Comparison of ENCODE assay signal across 19 cellular contexts in genomic region chr3:111509308-111509707, GRCh38. TPM values are rescaled to one million over a fixed set of nuclear protein-coding genes. Genes with fewer than 3 reads are reported as not detected.
A peak's percentile ranks its signal among the peaks of the same experiment; 100 is the strongest.
DNase-seq lines count a peak whose midpoint lies in the region; ATAC-seq and TF ChIP-seq lines count a peak whose summit lies in the region.
"Had no signal": no experiment of that assay in that cellular context is flagged by ENCODE, and none has a peak within 500 bp of the region (broad histone marks: within the 10 kb centered on the region; RNA-seq: fewer than 3 reads in every experiment).

No MANE protein-coding gene starts in this region.

- H3K27ac Mint-ChIP-seq in T-helper 2 cell treated with Interferon-gamma antibody and Interleukin-4, amounts not matched to agents 5 μg/mL and 100 μg/mL, for 36 hours, result no peak overlapping the region
- H3K27ac Mint-ChIP-seq: CD4-positive, alpha-beta T cell had no signal

- 86% methylated on average over 4 of the region's 4 CpGs for WGBS in mammary epithelial cell (ENCODE audit: low coverage, missing lambda C conversion rate)
- whole genome bisulfite sequencing in trophoblast cell (ENCODE audit: extremely low coverage, insufficient coverage, insufficient read length), result no CpG with 5 or more reads among the region's 4 CpGs

- CTCF ChIA-PET in mammary epithelial cell (lab: Charles Lee; ENCODE audit: low non-redundant PET), result no interaction called here

- no peak overlapping the region for H3K18ac ChIP-seq in trophoblast cell (ENCODE audit: low read length)

- no peak overlapping the region for H3K27ac ChIP-seq in mammary epithelial cell (ENCODE audit: insufficient read depth, low read depth, low read length)
- no peak overlapping the region for H3K27ac ChIP-seq in trophoblast cell (ENCODE audit: low read depth, low read length)

- H3K4me1 ChIP-seq in mammary epithelial cell (ENCODE audit: insufficient read depth, low read length), result no peaks in the 10 kb centered on the region
- no peaks in the 10 kb centered on the region for H3K4me1 ChIP-seq in trophoblast cell (ENCODE audit: control insufficient read depth in 1 of 2, insufficient read depth in 2 of 2, low read length in 2 of 2)

- in situ Hi-C loops in mammary epithelial cell (cut with MboI; ENCODE audit: low sequenced_read_pairs in 2 of 2), result no loop called here

- H2AFZ ChIP-seq in mammary epithelial cell (ENCODE audit: low read depth, low read length) (no peak overlapping the region), trophoblast cell (ENCODE audit: insufficient read depth, low read length, poor library complexity) (no peak overlapping the region)

- H3K9ac ChIP-seq in mammary epithelial cell (ENCODE audit: insufficient read depth, low read length), result no peak overlapping the region
- no peak overlapping the region for H3K9ac ChIP-seq in trophoblast cell (ENCODE audit: low read length)

- H3K27me3 Mint-ChIP-seq in T-helper 2 cell treated with Interferon-gamma antibody and Interleukin-4, amounts not matched to agents 5 μg/mL and 100 μg/mL, for 36 hours (ENCODE audit: low read depth), result no peaks in the 10 kb centered on the region
- H3K27me3 Mint-ChIP-seq: CD4-positive, alpha-beta T cell had no signal

- no peak overlapping the region for H2BK12ac ChIP-seq in trophoblast cell (ENCODE audit: low read length)

- H4K8ac ChIP-seq in trophoblast cell (ENCODE audit: low read depth, low read length), result peak overlapping the region; percentile 16

- H3K9me3 ChIP-seq in mammary epithelial cell (replicated peaks; ENCODE audit: insufficient read depth, low read length), result no peaks in the 10 kb centered on the region
- no peaks in the 10 kb centered on the region for H3K9me3 ChIP-seq in trophoblast cell (ENCODE audit: insufficient read depth, low read depth, low read length)

- intact Hi-C loops in mammary epithelial cell (cut with micrococcal nuclease), result no loop called here

- peaks cover 1% of the 10 kb centered on the region for H3K4me1 Mint-ChIP-seq in T-helper 2 cell treated with Interferon-gamma antibody and Interleukin-4, amounts not matched to agents 5 μg/mL and 100 μg/mL, for 36 hours (ENCODE audit: low read depth)

- H3K14ac ChIP-seq in trophoblast cell (ENCODE audit: low read length), result no peak overlapping the region

- no peaks in the 10 kb centered on the region for H4K20me1 ChIP-seq in mammary epithelial cell (ENCODE audit: insufficient read depth, low read length)

- no peak overlapping the region for H4K12ac ChIP-seq in trophoblast cell (ENCODE audit: low read depth, low read length)

- H3K4me3 ChIP-seq in mammary epithelial cell (replicated peaks in 1 of 3; ENCODE audit: insufficient read depth in 1 of 3, low read depth in 2 of 3, low read length in 3 of 3) (no peak overlapping the region), trophoblast cell (ENCODE audit: low read depth, low read length) (no peak overlapping the region)

- H2BK5ac ChIP-seq in trophoblast cell (ENCODE audit: low read depth, low read length, poor library complexity), result no peak overlapping the region

- no peaks in the 10 kb centered on the region for H3K36me3 Mint-ChIP-seq in T-helper 2 cell treated with Interferon-gamma antibody and Interleukin-4, amounts not matched to agents 5 μg/mL and 100 μg/mL, for 36 hours (ENCODE audit: low read depth)

- no peak overlapping the region for H4K91ac ChIP-seq in trophoblast cell (ENCODE audit: low read depth, low read length)

- H3K79me1 ChIP-seq in trophoblast cell (ENCODE audit: low read length), result peaks cover 2% of the 10 kb centered on the region

- H3K27me3 ChIP-seq in mammary epithelial cell (ENCODE audit: insufficient read depth, low read length), result no peaks in the 10 kb centered on the region
- no peaks in the 10 kb centered on the region for H3K27me3 ChIP-seq in trophoblast cell (ENCODE audit: insufficient read depth, low read length)

- dilution Hi-C loops in mammary epithelial cell (cut with HindIII; ENCODE audit: low sequenced_read_pairs), result no loop called here

- no peak for ATAC-seq in GM19463 (IDR thresholded peaks at IDR 0.05; ENCODE audit: unreplicated experiment)
- ATAC-seq in stimulated activated naive CD8-positive, alpha-beta T cell treated with anti-CD3 and anti-CD28 coated beads, Interleukin-15, Interleukin-2, amounts not matched to agents 100 U/mL and 50 U/mL, for 24 hours, result no peak
- ATAC-seq: HepG2, Panc1, SK-N-SH treated with all-trans-retinoic acid at 6 μM for 48 hours had no signal

- BruUV-seq in mammary epithelial cell (replicated peaks; lab: Mats Ljungman, UMichigan), result no TSS peak

- no peak overlapping the region for H3K4me3 Mint-ChIP-seq in T-helper 2 cell treated with Interferon-gamma antibody and Interleukin-4, amounts not matched to agents 5 μg/mL and 100 μg/mL, for 36 hours
- H3K4me3 Mint-ChIP-seq: CD4-positive, alpha-beta T cell; H9 had no signal

- H2AK5ac ChIP-seq in trophoblast cell (ENCODE audit: low read length), result no peak overlapping the region

- peak; percentile 57 for DNase-seq in NCI-H82 (lab: John Stamatoyannopoulos, UW)
- DNase-seq in NCI-H82 treated with DMSO at 0.1 percent for 48 hours (lab: John Stamatoyannopoulos, UW; ENCODE audit: unreplicated experiment), result no peak
- peak; percentile 90 for DNase-seq in NCI-H2171 (lab: John Stamatoyannopoulos, UW)
- DNase-seq in mammary epithelial cell, result peak; percentile 84
- no peak for DNase-seq in trophoblast cell
- no peak for DNase-seq in T-helper 2 cell treated with Interferon-gamma antibody and Interleukin-4, amounts not matched to agents 5 μg/mL and 100 μg/mL, for 36 hours (ENCODE audit: low spot score)
- DNase-seq in stimulated activated naive CD8-positive, alpha-beta T cell treated with anti-CD3 and anti-CD28 coated beads, Interleukin-15, Interleukin-2, amounts not matched to agents 100 U/mL and 50 U/mL, for 24 hours, result no peak
- DNase-seq: AML-193; CD4-positive, alpha-beta T cell; H9; Karpas-422; NCI-H2081 treated with DMSO at 0.1 percent for 48 hours; SHP77 had no signal

- H3K79me2 ChIP-seq in mammary epithelial cell (ENCODE audit: insufficient read depth, low read length) (no peaks in the 10 kb centered on the region), trophoblast cell (ENCODE audit: control insufficient read depth, insufficient read depth, low read length, poor library complexity) (no peaks in the 10 kb centered on the region)

- no peak overlapping the region for H3K23ac ChIP-seq in trophoblast cell (ENCODE audit: low read length)

- no peak overlapping the region for H3K4ac ChIP-seq in trophoblast cell (ENCODE audit: low read depth, low read length)

- no peak for TF ChIP-seq CTCF in mammary epithelial cell (conservative IDR thresholded peaks at IDR 0.05 in 1 of 2, IDR thresholded peaks at IDR 0.05 in 1 of 2; ENCODE audit: extremely low read depth in 1 of 2, insufficient read depth in 1 of 2, low read depth in 1 of 2, low read length in 2 of 2)

- no peaks in the 10 kb centered on the region for H3K36me3 ChIP-seq in mammary epithelial cell (ENCODE audit: insufficient read depth, low read length)
- H3K36me3 ChIP-seq in trophoblast cell (ENCODE audit: control insufficient read depth in 1 of 2, insufficient read depth in 2 of 2, low read length in 2 of 2), result no peaks in the 10 kb centered on the region

- no peak overlapping the region for H2BK120ac ChIP-seq in trophoblast cell (ENCODE audit: insufficient read depth, low read length, poor library complexity)

- H3K4me2 ChIP-seq in mammary epithelial cell (ENCODE audit: insufficient read depth, low read depth, low read length) (no peak overlapping the region), trophoblast cell (ENCODE audit: low read length) (no peak overlapping the region)

- H3K9me3 Mint-ChIP-seq in T-helper 2 cell treated with Interferon-gamma antibody and Interleukin-4, amounts not matched to agents 5 μg/mL and 100 μg/mL, for 36 hours, result peaks cover 6% of the 10 kb centered on the region
- H3K9me3 Mint-ChIP-seq: H9 had no signal

RNA-seq across cellular contexts. Expression of gene CD96, which starts 32.7 kb away (rescaled TPM):
- total RNA-seq in mammary epithelial cell, result under 1 TPM in 1 of 2 donors, not detected in 1; 0.16 TPM
- polyA plus RNA-seq in mammary epithelial cell, result 0.09 TPM
- not detected for polyA minus RNA-seq in mammary epithelial cell
- 0.46 and 0.49 TPM in 2 replicates for polyA plus RNA-seq in trophoblast cell (2013)
- total RNA-seq: A673, Daoy, H9, HepG2 had no signal
- polyA plus RNA-seq: HepG2 had no signal

Comparison
In these comparisons a context has a peak if more than half of its experiments do, and no peak if none do; other contexts are left out.
1. DNase-seq: peak in NCI-H82 (single experiment), NCI-H2171 (single experiment) and mammary epithelial cell (single experiment); none in NCI-H82 treated with DMSO at 0.1 percent for 48 hours (single experiment), trophoblast cell (0 of 2), T-helper 2 cell treated with Interferon-gamma antibody and Interleukin-4, amounts not matched to agents 5 μg/mL and 100 μg/mL, for 36 hours (single experiment) and stimulated activated naive CD8-positive, alpha-beta T cell treated with anti-CD3 and anti-CD28 coated beads, Interleukin-15, Interleukin-2, amounts not matched to agents 100 U/mL and 50 U/mL, for 24 hours (single experiment).